ENCODE assay signal across 14 cellular contexts in genomic region chr12:128267651-128268347, GRCh38. TPM values are rescaled to one million over a fixed set of nuclear protein-coding genes. Genes with fewer than 3 reads are reported as not detected.
DNase-seq lines count a peak whose midpoint lies in the region; ATAC-seq and TF ChIP-seq lines count a peak whose summit lies in the region.
"Had no signal": no experiment of that assay in that cellular context is flagged by ENCODE, and none has a peak within 500 bp of the region (broad histone marks: within the 10 kb centered on the region; RNA-seq: fewer than 3 reads in every experiment).

No MANE protein-coding gene starts in this region.

- no peaks in the 10 kb centered on the region for H3K9me2 ChIP-seq in GM23248 (ENCODE audit: insufficient read depth)

- H3K27ac Mint-ChIP-seq in endodermal cell (no peak overlapping the region), mesothelial cell of epicardium (no peak overlapping the region)
- H3K27ac Mint-ChIP-seq: activated naive CD4-positive, alpha-beta T cell treated with anti-CD3 and anti-CD28 coated beads, Interleukin-2, amount 50 U/mL, for 24 hours; CD4-positive, alpha-beta memory T cell had no signal

- H3K9me3 ChIP-seq in endodermal cell (ENCODE audit: control insufficient read depth, low read length) (peaks cover 11% of the 10 kb centered on the region), testis (no peaks in the 10 kb centered on the region), GM23248 (ENCODE audit: low read depth) (no peaks in the 10 kb centered on the region)
- H3K9me3 ChIP-seq in effector memory CD4-positive, alpha-beta T cell (ENCODE audit: control insufficient read depth, low read length), result no peaks in the 10 kb centered on the region
- H3K9me3 ChIP-seq: colonic mucosa, HAP-1, thoracic aorta had no signal

- H3K27me3 Mint-ChIP-seq in endodermal cell (ENCODE audit: insufficient read depth) (peaks cover 94% of the 10 kb centered on the region), mesothelial cell of epicardium (ENCODE audit: low read depth) (peaks cover 89% of the 10 kb centered on the region)

- H3K4me1 Mint-ChIP-seq in endodermal cell (peaks cover 10% of the 10 kb centered on the region), mesothelial cell of epicardium (peaks cover 8% of the 10 kb centered on the region)
- H3K4me1 Mint-ChIP-seq: activated naive CD4-positive, alpha-beta T cell treated with anti-CD3 and anti-CD28 coated beads, Interleukin-2, amount 50 U/mL, for 24 hours had no signal

- no peaks in the 10 kb centered on the region for H3K4me1 ChIP-seq in endodermal cell (ENCODE audit: control insufficient read depth, insufficient read depth, low read length)
- H3K4me1 ChIP-seq in testis, result peaks cover 6% of the 10 kb centered on the region
- H3K4me1 ChIP-seq in GM23248 (ENCODE audit: insufficient read depth), result no peaks in the 10 kb centered on the region
- no peaks in the 10 kb centered on the region for H3K4me1 ChIP-seq in effector memory CD4-positive, alpha-beta T cell (ENCODE audit: control insufficient read depth, insufficient read depth, low read length, poor library complexity, severe bottlenecking)
- H3K4me1 ChIP-seq: colonic mucosa, HAP-1 had no signal

- H3K36me3 Mint-ChIP-seq in endodermal cell (ENCODE audit: low read depth), result no peaks in the 10 kb centered on the region
- no peaks in the 10 kb centered on the region for H3K36me3 Mint-ChIP-seq in mesothelial cell of epicardium
- H3K36me3 Mint-ChIP-seq: activated naive CD4-positive, alpha-beta T cell treated with anti-CD3 and anti-CD28 coated beads, Interleukin-2, amount 50 U/mL, for 24 hours; CD4-positive, alpha-beta memory T cell had no signal

- 1 to 2% methylated on average over 22 to 44 of the region's 44 CpGs for WGBS in endodermal cell (ENCODE audit: insufficient coverage in 1 of 2, insufficient read length in 1 of 2), 2 experiments
- 1% methylated on average over 15 to 44 of the region's 44 CpGs for WGBS in testis, 2 donors
- 2% methylated on average over 31 to 43 of the region's 44 CpGs for WGBS in GM23248 (ENCODE audit: low coverage in 1 of 2, low lambda C conversion rate in 2 of 2, missing lambda C conversion rate in 2 of 2), 2 experiments

- no peak for ATAC-seq in HG02870 (IDR thresholded peaks at IDR 0.05; ENCODE audit: unreplicated experiment)

- peak; percentile 52 for TF ChIP-seq CTCF in endodermal cell (conservative IDR thresholded peaks at IDR 0.05)
- TF ChIP-seq CTCF in mesothelial cell of epicardium (IDR thresholded peaks at IDR 0.05; ENCODE audit: unreplicated experiment), result no peak
- TF ChIP-seq CTCF in testis (IDR thresholded peaks at IDR 0.05), result no peak

- no peak for TF ChIP-seq POLR2A in testis (IDR thresholded peaks at IDR 0.05)

- no peak overlapping the region for H3K4me2 ChIP-seq in GM23248 (ENCODE audit: unreplicated experiment)

- intact Hi-C loops in testis (cut with DNase I; ENCODE audit: low total_unique reads), result loop anchor here (10.0 kb wide), 1 partner anchor 117 kb away; no protein-coding TSS in a partner anchor

- H3K4me3 Mint-ChIP-seq in endodermal cell, result peak overlapping the region; percentile 50
- peak overlapping the region; percentile 75 for H3K4me3 Mint-ChIP-seq in mesothelial cell of epicardium
- H3K4me3 Mint-ChIP-seq: activated naive CD4-positive, alpha-beta T cell treated with anti-CD3 and anti-CD28 coated beads, Interleukin-2, amount 50 U/mL, for 24 hours; CD4-positive, alpha-beta memory T cell had no signal

- H3F3A ChIP-seq in GM23248 (ENCODE audit: insufficient read depth), result no peaks in the 10 kb centered on the region

- H3K9me3 Mint-ChIP-seq in endodermal cell (peaks cover 8% of the 10 kb centered on the region), mesothelial cell of epicardium (peaks cover 15% of the 10 kb centered on the region)
- H3K9me3 Mint-ChIP-seq: activated naive CD4-positive, alpha-beta T cell treated with anti-CD3 and anti-CD28 coated beads, Interleukin-2, amount 50 U/mL, for 24 hours had no signal

- H3K27me3 ChIP-seq in endodermal cell (ENCODE audit: control insufficient read depth, insufficient read depth, low read length, poor library complexity, severe bottlenecking), result peaks cover 94% of the 10 kb centered on the region
- no peaks in the 10 kb centered on the region for H3K27me3 ChIP-seq in testis
- no peaks in the 10 kb centered on the region for H3K27me3 ChIP-seq in GM23248 (replicated peaks; ENCODE audit: insufficient read depth)
- peaks cover 13% of the 10 kb centered on the region for H3K27me3 ChIP-seq in effector memory CD4-positive, alpha-beta T cell (replicated peaks; ENCODE audit: control insufficient read depth, insufficient read depth, low read length, poor library complexity, severe bottlenecking)

- H3K9ac ChIP-seq in endodermal cell (ENCODE audit: extremely low read depth, low read length, poor library complexity, severe bottlenecking) (no peak overlapping the region), GM23248 (no peak overlapping the region)

- H3K4me3 ChIP-seq in endodermal cell (ENCODE audit: low read length) (peak overlapping the region; percentile 58), testis (peak overlapping the region; percentile 51 to 65), GM23248 (no peak overlapping the region)
- no peak overlapping the region for H3K4me3 ChIP-seq in effector memory CD4-positive, alpha-beta T cell (ENCODE audit: insufficient read depth, low read depth, low read length, poor library complexity, severe bottlenecking)
- H3K4me3 ChIP-seq: colonic mucosa, HAP-1, thoracic aorta had no signal

- no peaks in the 10 kb centered on the region for H3K79me2 ChIP-seq in GM23248 (ENCODE audit: insufficient read depth)

- H4K20me1 ChIP-seq in GM23248 (ENCODE audit: insufficient read depth), result no peaks in the 10 kb centered on the region

- peak; percentile 30 for DNase-seq in NCI-H748 treated with DMSO at 0.1 percent for 48 hours (lab: John Stamatoyannopoulos, UW)
- DNase-seq in endodermal cell, result peak; percentile 80
- DNase-seq in mesothelial cell of epicardium (ENCODE audit: low spot score in 2 of 2, unreplicated experiment in 2 of 2), result no peak
- DNase-seq in testis, result no peak
- DNase-seq in GM23248, result no peak
- DNase-seq in effector memory CD4-positive, alpha-beta T cell, result no peak
- DNase-seq in activated CD4-positive, CD25-positive, alpha-beta regulatory T cell (lab: John Stamatoyannopoulos, UW), result no peak
- DNase-seq: CD4-positive, alpha-beta memory T cell; colonic mucosa; NCI-H446 had no signal

- in situ Hi-C loops in GM23248 (cut with MboI), result no loop called here

- H3K36me3 ChIP-seq in endodermal cell (ENCODE audit: control insufficient read depth, insufficient read depth, low read length), result no peaks in the 10 kb centered on the region
- no peaks in the 10 kb centered on the region for H3K36me3 ChIP-seq in testis (ENCODE audit: low read depth, missing control alignments)
- H3K36me3 ChIP-seq in GM23248 (ENCODE audit: low read depth), result no peaks in the 10 kb centered on the region
- H3K36me3 ChIP-seq in effector memory CD4-positive, alpha-beta T cell (ENCODE audit: control insufficient read depth, insufficient read depth, low read length), result no peaks in the 10 kb centered on the region
- H3K36me3 ChIP-seq: colonic mucosa, HAP-1, thoracic aorta had no signal

- no peak overlapping the region for H2AFZ ChIP-seq in GM23248

- no peak overlapping the region for H3K27ac ChIP-seq in endodermal cell (ENCODE audit: low read depth, low read length)
- H3K27ac ChIP-seq in testis, result peak overlapping the region in 1 of 2 donors; percentile 21
- no peak overlapping the region for H3K27ac ChIP-seq in GM23248
- H3K27ac ChIP-seq in effector memory CD4-positive, alpha-beta T cell (ENCODE audit: insufficient read depth, low read length, poor library complexity, severe bottlenecking), result no peak overlapping the region
- H3K27ac ChIP-seq: colonic mucosa, thoracic aorta had no signal

RNA-seq across cellular contexts. Expression of gene TMEM132C, which starts 0.8 kb away (rescaled TPM):
- total RNA-seq in endodermal cell, result under 1 TPM; 0.26 to 0.33 TPM
- polyA plus RNA-seq in endodermal cell (2013, experiment 1 of 2), result 33.6 TPM
- polyA plus RNA-seq in endodermal cell (2013, experiment 2 of 2), result 31.6 TPM
- total RNA-seq in mesothelial cell of epicardium, result 24.2 to 26.0 TPM (median 25.5 TPM) in 3 replicates
- total RNA-seq in testis, result 1 to 10 TPM; 2.9 to 5.5 TPM
- polyA plus RNA-seq in testis (ENCODE audit: insufficient read depth, low read depth, low replicate concordance), result 3.3 TPM
- not detected in 2 replicates for total RNA-seq in GM23248 (2014; rRNA removed; shearing (Covaris generic))
- not detected in 2 replicates for polyA plus RNA-seq in GM23248 (2016; fragmentation: Nextera tagmentation; extraction: Ambion mirVana)
- total RNA-seq: CD4-positive, alpha-beta memory T cell had no signal
- polyA plus RNA-seq: CD4-positive, alpha-beta memory T cell had no signal

Comparison
In these comparisons a context has a peak if more than half of its experiments do, and no peak if none do; other contexts are left out.
1. DNase-seq: peak in NCI-H748 treated with DMSO at 0.1 percent for 48 hours (single experiment) and endodermal cell (single experiment); none in mesothelial cell of epicardium (0 of 2), testis (single experiment), GM23248 (single experiment), effector memory CD4-positive, alpha-beta T cell (0 of 3) and activated CD4-positive, CD25-positive, alpha-beta regulatory T cell (0 of 4).
2. H3K4me3 ChIP-seq: peak in endodermal cell (single experiment) and testis (2 of 2); none in GM23248 (single experiment) and effector memory CD4-positive, alpha-beta T cell (single experiment).